11 cellular contexts compared by ENCODE assay signal in the genomic region with DNA sequence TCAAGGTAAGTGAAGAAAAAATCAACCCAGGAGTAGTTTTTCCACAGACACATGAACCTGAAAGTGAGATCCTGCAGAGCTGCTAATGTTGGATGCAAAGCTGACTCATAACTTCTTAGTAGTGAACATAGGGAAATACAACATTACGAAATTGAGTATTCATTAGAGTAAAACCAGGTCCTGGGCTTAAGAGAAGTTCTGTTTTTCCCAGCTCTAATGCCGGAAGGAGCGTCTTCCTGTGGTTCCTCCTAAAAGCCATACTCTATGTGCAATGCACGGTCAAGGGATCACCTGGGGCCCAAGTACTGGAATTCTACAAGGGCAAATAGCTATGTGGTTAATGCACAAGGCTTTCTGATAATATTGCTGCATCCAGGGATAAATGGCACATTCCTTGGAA.
DNase-seq lines count a peak whose midpoint lies in the region; ATAC-seq, FAIRE-seq and TF ChIP-seq lines count a peak whose summit lies in the region.
"Had no signal": no experiment of that assay in that cellular context is flagged by ENCODE, and none has a peak within 500 bp of the region (broad histone marks: within the 10 kb centered on the region; RNA-seq: fewer than 3 reads in every experiment).

No MANE protein-coding gene starts in this region.

- no peak for TF ChIP-seq CTCF in A549 (IDR thresholded peaks at IDR 0.05)
- TF ChIP-seq CTCF in keratinocyte (optimal IDR thresholded peaks at IDR 0.05 in 1 of 3, IDR thresholded peaks at IDR 0.05 in 1 of 3, conservative IDR thresholded peaks at IDR 0.05 in 1 of 3; ENCODE audit: extremely low read depth in 1 of 3, insufficient read depth in 2 of 3, low read length in 3 of 3), result no peak

- dilution Hi-C loops in keratinocyte (cut with MboI; ENCODE audit: extremely low pct_ligation_motif_present, low sequenced_read_pairs), result no loop called here

- no peak for TF ChIP-seq RAD21 in A549 (conservative IDR thresholded peaks at IDR 0.05 in 1 of 2, IDR thresholded peaks at IDR 0.05 in 1 of 2)

- H3K4me1 ChIP-seq in A549, result peaks cover 89% of the 10 kb centered on the region
- H3K4me1 ChIP-seq in keratinocyte (ENCODE audit: control insufficient read depth, extremely low read depth, insufficient read depth, low read length), result peaks cover 23% of the 10 kb centered on the region

- FAIRE-seq in A549 (lab: Jason Lieb, UNC), result no peak
- peak; percentile 67 for FAIRE-seq in keratinocyte (lab: Jason Lieb, UNC)
- FAIRE-seq: GM12878 had no signal

- peaks cover 8% of the 10 kb centered on the region for H4K20me1 ChIP-seq in keratinocyte (ENCODE audit: control insufficient read depth, extremely low read depth, insufficient read depth, low read length)

- no peaks in the 10 kb centered on the region for H3K27me3 ChIP-seq in keratinocyte (ENCODE audit: control insufficient read depth, extremely low read depth, insufficient read depth, low read length)

- H3K9me3 ChIP-seq in A549 (no peaks in the 10 kb centered on the region), keratinocyte (ENCODE audit: control insufficient read depth, low read depth, low read length) (no peaks in the 10 kb centered on the region)

- H3K27ac ChIP-seq in A549 (peak overlapping the region; percentile 79 to 85), keratinocyte (ENCODE audit: control insufficient read depth, insufficient read depth, low read length) (peak overlapping the region; percentile 90)
- H3K27ac ChIP-seq: C4-2B had no signal

- peaks cover 78% of the 10 kb centered on the region for H3K79me2 ChIP-seq in keratinocyte (ENCODE audit: control insufficient read depth, insufficient read depth, low read length)

- DNase-seq in A549 (ENCODE audit: low read depth in 1 of 2, low spot score in 1 of 2) (peak; percentile 7 to 52), HT1080 (ENCODE audit: low read depth) (peak; percentile 87), amniotic epithelial cell (ENCODE audit: low read depth) (peak; percentile 97), keratinocyte (ENCODE audit: low read depth, low spot score) (no peak), NCI-H187 (lab: John Stamatoyannopoulos, UW) (no peak), germinal center (ENCODE audit: low spot score) (no peak), cerebellar nuclear complex (lab: John Stamatoyannopoulos, UW) (no peak)
- DNase-seq: activated CD8-positive, alpha-beta memory T cell treated with anti-CD3 and anti-CD28 coated beads, Interleukin-2, amount 10 ng/mL, durations not matched to agents 7 days and 5 days had no signal

- 25% methylated on average over 4 of the region's 4 CpGs for WGBS in A549 (ENCODE audit: missing lambda C conversion rate)

- H3K4me2 ChIP-seq in A549 (peak overlapping the region; percentile 83), keratinocyte (ENCODE audit: control insufficient read depth, extremely low read depth, insufficient read depth, low read depth, low read length) (peak overlapping the region; percentile 82)

- H3K36me3 ChIP-seq in keratinocyte (ENCODE audit: control insufficient read depth in 2 of 2, extremely low read depth in 1 of 2, insufficient read depth in 2 of 2, low read length in 2 of 2), result peaks cover 0 to 3% of the 10 kb centered on the region in 2 experiments

- H3K4me3 ChIP-seq in A549 (peak overlapping the region; percentile 12; the same call in 1 of the 3 replicates), keratinocyte (ENCODE audit: control insufficient read depth in 2 of 3, extremely low read depth in 1 of 3, insufficient read depth in 2 of 3, low read depth in 1 of 3, low read length in 3 of 3) (peak overlapping the region in 2 of 3 experiments; percentile 30 to 43)
- H3K4me3 ChIP-seq: GM12878 had no signal

- TF ChIP-seq POLR2A in A549 (IDR thresholded peaks at IDR 0.05; ENCODE audit: low read length), result no peak

- no peak overlapping the region for H2AFZ ChIP-seq in keratinocyte (ENCODE audit: control insufficient read depth, low read length)

- H3K9me1 ChIP-seq in keratinocyte (ENCODE audit: control insufficient read depth, extremely low read depth, insufficient read depth, low read length), result no peaks in the 10 kb centered on the region

- no peak for TF ChIP-seq EP300 in A549 (IDR thresholded peaks at IDR 0.05)

- H3K9ac ChIP-seq in keratinocyte (ENCODE audit: control insufficient read depth, extremely low read depth, insufficient read depth, low read length), result peak overlapping the region; percentile 55

- CTCF ChIA-PET in A549 (lab: Yijun Ruan, JAX), result interaction anchor here (0.9 to 3.9 kb wide), 7 partner anchors 8 to 665 kb away, joined by 3 to 30 read pairs (median 5); no protein-coding TSS in a partner anchor

- POLR2A ChIA-PET in A549 (lab: Yijun Ruan, JAX), result interaction anchor here (1.2 to 1.7 kb wide), 3 partner anchors 16 to 618 kb away, joined by 3 to 9 read pairs (median 5); no protein-coding TSS in a partner anchor

- peak; percentile 67 to 78 for ATAC-seq in A549
- ATAC-seq in activated CD4-positive, CD25-positive, alpha-beta regulatory T cell treated with anti-CD3 and anti-CD28 coated beads, Interleukin-2, amount 50 U/mL, for 24 hours, result no peak
- ATAC-seq: activated CD8-positive, alpha-beta memory T cell treated with anti-CD3 and anti-CD28 coated beads, Interleukin-2, amount 10 ng/mL, durations not matched to agents 7 days and 5 days; GM12878 had no signal

TF ChIP-seq in A549, 52 proteins besides CTCF, POLR2A, EP300 and RAD21:
- TF ChIP-seq FOSL2 (IDR thresholded peaks at IDR 0.05) (peak; percentile 29; the same call in 1 of the 2 replicates), FOSL2 (CRISPR knock-in tag; IDR thresholded peaks at IDR 0.05) (peak; percentile 43), BHLHE40 (IDR thresholded peaks at IDR 0.05; ENCODE audit: low read depth, low read length) (no peak), CEBPB (IDR thresholded peaks at IDR 0.05) (peak in 1 of 2 experiments; percentile 48; a peak in 1 of 4 replicates)

Comparison
In these comparisons a context has a peak if more than half of its experiments do, and no peak if none do; other contexts are left out.
1. ATAC-seq: peak in A549 (2 of 2); none in activated CD4-positive, CD25-positive, alpha-beta regulatory T cell treated with anti-CD3 and anti-CD28 coated beads, Interleukin-2, amount 50 U/mL, for 24 hours (0 of 2).
2. DNase-seq: peak in A549 (2 of 2), HT1080 (single experiment) and amniotic epithelial cell (single experiment); none in keratinocyte (single experiment), NCI-H187 (0 of 2), germinal center (single experiment) and cerebellar nuclear complex (0 of 2).